23 cellular contexts compared by ENCODE assay signal in genomic region chr5:24385617-24386016, GRCh38.
DNase-seq lines count a peak whose midpoint lies in the region; ATAC-seq and TF ChIP-seq lines count a peak whose summit lies in the region.
"Had no signal": no experiment of that assay in that cellular context is flagged by ENCODE, and none has a peak within 500 bp of the region (broad histone marks: within the 10 kb centered on the region; RNA-seq: fewer than 3 reads in every experiment).

No MANE protein-coding gene starts in this region.

- H2AFZ ChIP-seq in OCI-LY7 (ENCODE audit: low read length) (peak overlapping the region; percentile 95; the same call in 1 of the 2 replicates), neural cell (ENCODE audit: low read depth, low read length) (no peak overlapping the region)
- H2AFZ ChIP-seq: GM23338 had no signal

- TF ChIP-seq CTCF in OCI-LY7 (conservative IDR thresholded peaks at IDR 0.05; ENCODE audit: low read length) (no peak), RWPE2 (IDR thresholded peaks at IDR 0.05; ENCODE audit: poor library complexity, severe bottlenecking) (no peak), neural cell (IDR thresholded peaks at IDR 0.05; ENCODE audit: poor library complexity, severe bottlenecking) (no peak), WERI-Rb-1 (IDR thresholded peaks at IDR 0.05; ENCODE audit: low read depth, low read length) (no peak), type B pancreatic cell (conservative IDR thresholded peaks at IDR 0.05) (no peak)

- H3K79me2 ChIP-seq in OCI-LY7 (ENCODE audit: insufficient read depth, low read depth, low read length), result no peaks in the 10 kb centered on the region
- no peaks in the 10 kb centered on the region for H3K79me2 ChIP-seq in neural cell (replicated peaks; ENCODE audit: insufficient read depth, low read length)

- no peaks in the 10 kb centered on the region for H3K27me3 Mint-ChIP-seq in type B pancreatic cell
- H3K27me3 Mint-ChIP-seq: CD4-positive, alpha-beta T cell had no signal

- H3K4me1 ChIP-seq in OCI-LY7 (ENCODE audit: insufficient read depth, low read length, poor library complexity, severe bottlenecking), result peaks cover 31% of the 10 kb centered on the region
- H3K4me1 ChIP-seq in RWPE2 (ENCODE audit: insufficient read depth, poor library complexity, severe bottlenecking), result peaks cover 4% of the 10 kb centered on the region
- H3K4me1 ChIP-seq: BLaER1 treated with 17β-estradiol and CSF1 and Interleukin-3, amounts not matched to agents 10 nM and 100 nM had no signal

- no peak overlapping the region for H3K9ac ChIP-seq in neural cell (ENCODE audit: low read length)
- H3K9ac ChIP-seq: BLaER1 treated with 17β-estradiol and CSF1 and Interleukin-3, amounts not matched to agents 10 nM and 100 nM had no signal

- ATAC-seq in RWPE2 (ENCODE audit: low read depth) (peak; percentile 58), HG03460 (IDR thresholded peaks at IDR 0.05; ENCODE audit: unreplicated experiment) (no peak), GM18520 (IDR thresholded peaks at IDR 0.05; ENCODE audit: unreplicated experiment) (no peak)
- ATAC-seq: GM23338, HCT116 had no signal

- peaks cover 3% of the 10 kb centered on the region for H3F3A ChIP-seq in neural cell (ENCODE audit: insufficient read depth, low read length, poor library complexity, severe bottlenecking)

- no peaks in the 10 kb centered on the region for H4K20me1 ChIP-seq in OCI-LY7 (ENCODE audit: insufficient read depth, low read length)
- no peaks in the 10 kb centered on the region for H4K20me1 ChIP-seq in neural cell (ENCODE audit: insufficient read depth)
- H4K20me1 ChIP-seq: BLaER1 treated with 17β-estradiol and CSF1 and Interleukin-3, amounts not matched to agents 10 nM and 100 nM had no signal

- intact Hi-C loops in OCI-LY7 (cut with micrococcal nuclease; ENCODE audit: unreplicated experiment), result no loop called here

- no peaks in the 10 kb centered on the region for H3K36me3 Mint-ChIP-seq in type B pancreatic cell
- H3K36me3 Mint-ChIP-seq: CD14-positive monocyte; CD8-positive, alpha-beta memory T cell had no signal

- no peaks in the 10 kb centered on the region for H3K9me2 ChIP-seq in OCI-LY7 (ENCODE audit: insufficient read depth, low read length)
- no peaks in the 10 kb centered on the region for H3K9me2 ChIP-seq in neural cell (ENCODE audit: insufficient read depth, low read length)

- no peak for TF ChIP-seq RAD21 in neural cell (conservative IDR thresholded peaks at IDR 0.05)

- CTCF ChIA-PET in OCI-LY7 (lab: Charles Lee; ENCODE audit: unreplicated experiment), result no interaction called here

- peaks cover 4% of the 10 kb centered on the region for H3K4me1 Mint-ChIP-seq in type B pancreatic cell (ENCODE audit: unreplicated experiment)
- H3K4me1 Mint-ChIP-seq: CD14-positive monocyte; CD8-positive, alpha-beta memory T cell had no signal

- no peaks in the 10 kb centered on the region for H3K27me3 ChIP-seq in RWPE2 (ENCODE audit: insufficient read depth, poor library complexity, severe bottlenecking)
- no peaks in the 10 kb centered on the region for H3K27me3 ChIP-seq in neural cell (ENCODE audit: insufficient read depth, low read depth, low read length)
- no peaks in the 10 kb centered on the region for H3K27me3 ChIP-seq in WERI-Rb-1 (ENCODE audit: insufficient read depth, low read depth, severe bottlenecking)
- H3K27me3 ChIP-seq: BE2C; BLaER1 treated with 17β-estradiol and CSF1 and Interleukin-3, amounts not matched to agents 10 nM and 100 nM had no signal

- in situ Hi-C loops in ACHN (cut with HindIII; ENCODE audit: low pct_ligation_motif_present, low pct_unique_long_range_greater_than_20kb, low sequenced_read_pairs), result no loop called here

- no peaks in the 10 kb centered on the region for H3K9me3 Mint-ChIP-seq in type B pancreatic cell

- no peak for TF ChIP-seq EP300 in neural cell (conservative IDR thresholded peaks at IDR 0.05; ENCODE audit: poor library complexity, severe bottlenecking)

- H3K9me3 ChIP-seq in OCI-LY7 (ENCODE audit: low read length), result peaks cover 17% of the 10 kb centered on the region; the same call in 1 of the 2 replicates
- H3K9me3 ChIP-seq in RWPE2 (ENCODE audit: severe bottlenecking), result peaks cover 5% of the 10 kb centered on the region
- no peaks in the 10 kb centered on the region for H3K9me3 ChIP-seq in neural cell (ENCODE audit: low read length)
- peaks cover 2% of the 10 kb centered on the region for H3K9me3 ChIP-seq in WERI-Rb-1 (ENCODE audit: severe bottlenecking)
- H3K9me3 ChIP-seq: BE2C had no signal

- POLR2A ChIA-PET in OCI-LY7 (lab: Charles Lee), result interaction anchor here (1.1 to 1.6 kb wide), 2 partner anchors 9 kb away, joined by 5 read pairs; no protein-coding TSS in a partner anchor

- H3K4me3 Mint-ChIP-seq in type B pancreatic cell, result no peak overlapping the region
- H3K4me3 Mint-ChIP-seq: CD14-positive monocyte; CD4-positive, alpha-beta T cell; CD8-positive, alpha-beta memory T cell; GM23338; H9 had no signal

- no TSS peak for BruUV-seq in OCI-LY7 (replicated peaks; lab: Mats Ljungman, UMichigan)

- H3K4me2 ChIP-seq in OCI-LY7 (ENCODE audit: low read length) (peak overlapping the region; percentile 61; the same call in 1 of the 2 replicates), neural cell (ENCODE audit: low read length) (no peak overlapping the region)
- H3K4me2 ChIP-seq: BLaER1 treated with 17β-estradiol and CSF1 and Interleukin-3, amounts not matched to agents 10 nM and 100 nM; GM23338 had no signal

- no peak overlapping the region for H3K4me3 ChIP-seq in OCI-LY7 (ENCODE audit: low read depth, low read length, poor library complexity, severe bottlenecking)
- no peak overlapping the region for H3K4me3 ChIP-seq in RWPE2 (ENCODE audit: severe bottlenecking)
- no peak overlapping the region for H3K4me3 ChIP-seq in neural cell (ENCODE audit: low read length)
- no peak overlapping the region for H3K4me3 ChIP-seq in WERI-Rb-1 (ENCODE audit: low read depth, low read length)
- H3K4me3 ChIP-seq: BLaER1 treated with 17β-estradiol and CSF1 and Interleukin-3, amounts not matched to agents 10 nM and 100 nM; GM12878; GM23338 had no signal

- no peak overlapping the region for H3K27ac Mint-ChIP-seq in type B pancreatic cell
- H3K27ac Mint-ChIP-seq: CD14-positive monocyte; CD4-positive, alpha-beta T cell; CD8-positive, alpha-beta memory T cell; GM23338; H9 had no signal

- H3K36me3 ChIP-seq in OCI-LY7 (ENCODE audit: insufficient read depth, low read length) (no peaks in the 10 kb centered on the region), RWPE2 (ENCODE audit: low read depth) (no peaks in the 10 kb centered on the region), neural cell (ENCODE audit: insufficient read depth, low read length) (no peaks in the 10 kb centered on the region), WERI-Rb-1 (no peaks in the 10 kb centered on the region)
- H3K36me3 ChIP-seq: BE2C; BLaER1 treated with 17β-estradiol and CSF1 and Interleukin-3, amounts not matched to agents 10 nM and 100 nM had no signal

- DNase-seq in ACHN, result peak; percentile 7
- DNase-seq in OCI-LY7 (ENCODE audit: low spot score), result no peak
- DNase-seq in RWPE2 (ENCODE audit: low spot score), result no peak
- DNase-seq in WERI-Rb-1, result no peak
- no peak for DNase-seq in type B pancreatic cell (ENCODE audit: extremely low spot score, unreplicated experiment)
- DNase-seq: AML-193; BE2C; CD4-positive, alpha-beta T cell; CD8-positive, alpha-beta memory T cell; DMS 273 treated with DMSO at 0.1 percent for 48 hours; DMS79; EL; GDM1; H9 had no signal

- peak overlapping the region; percentile 86 for H3K27ac ChIP-seq in OCI-LY7 (ENCODE audit: low read depth, low read length, poor library complexity, severe bottlenecking)
- H3K27ac ChIP-seq in RWPE2 (ENCODE audit: poor library complexity, severe bottlenecking), result no peak overlapping the region
- peak overlapping the region; percentile 67 for H3K27ac ChIP-seq in neural cell (ENCODE audit: low read length)
- no peak overlapping the region for H3K27ac ChIP-seq in WERI-Rb-1
- H3K27ac ChIP-seq: 22Rv1; BLaER1 treated with 17β-estradiol and CSF1 and Interleukin-3, amounts not matched to agents 10 nM and 100 nM had no signal

TF ChIP-seq in neural cell, 6 proteins besides CTCF, POLR2A, EP300 and RAD21:
- TF ChIP-seq EZH2 (IDR thresholded peaks at IDR 0.05; ENCODE audit: borderline replicate concordance, insufficient read depth, low read length, poor library complexity, severe bottlenecking), result no peak
- no peak for TF ChIP-seq SMC3 (conservative IDR thresholded peaks at IDR 0.05; ENCODE audit: poor library complexity)
- no peak for TF ChIP-seq POLR2AphosphoS5 (IDR thresholded peaks at IDR 0.05)
- TF ChIP-seq TAF1 (IDR thresholded peaks at IDR 0.05; ENCODE audit: low read depth), result no peak
- TF ChIP-seq MXI1 (conservative IDR thresholded peaks at IDR 0.05; ENCODE audit: poor library complexity, severe bottlenecking), result no peak
- no peak for TF ChIP-seq REST (IDR thresholded peaks at IDR 0.05; ENCODE audit: borderline replicate concordance)

Comparison
In these comparisons a context has a peak if more than half of its experiments do, and no peak if none do; other contexts are left out.
1. H3K27ac ChIP-seq: peak in OCI-LY7 (single experiment) and neural cell (single experiment); none in RWPE2 (single experiment) and WERI-Rb-1 (single experiment).